Comparison of ENCODE assay signal across 15 cellular contexts in genomic region chr12:51549637-51550036, GRCh38. TPM values are rescaled to one million over a fixed set of nuclear protein-coding genes. Genes with fewer than 3 reads are reported as not detected.
A peak's percentile ranks its signal among the peaks of the same experiment; 100 is the strongest.
DNase-seq lines count a peak whose midpoint lies in the region; ATAC-seq and TF ChIP-seq lines count a peak whose summit lies in the region.
"Had no signal": no experiment of that assay in that cellular context is flagged by ENCODE, and none has a peak within 500 bp of the region (broad histone marks: within the 10 kb centered on the region; RNA-seq: fewer than 3 reads in every experiment).

No MANE protein-coding gene starts in this region.

- TF ChIP-seq CTCF in AG09309 (IDR thresholded peaks at IDR 0.05; ENCODE audit: control insufficient read depth, insufficient read depth, low read depth, low read length, missing control alignments) (no peak), brain microvascular endothelial cell (IDR thresholded peaks at IDR 0.05; ENCODE audit: low read depth, low read length, missing control alignments) (no peak), transverse colon (IDR thresholded peaks at IDR 0.05) (no peak), osteocyte (IDR thresholded peaks at IDR 0.05) (no peak)

- TF ChIP-seq POLR2A in transverse colon (IDR thresholded peaks at IDR 0.05), result no peak

- H3K27ac Mint-ChIP-seq in natural killer cell treated with Interleukin-12 subunit alpha and Interleukin-12 subunit beta and Interleukin-15 and Interleukin-18, amount 100 ng/mL, for 72 hours, result no peak overlapping the region
- no peak overlapping the region for H3K27ac Mint-ChIP-seq in osteocyte (ENCODE audit: unreplicated experiment)

- H3K4me3 Mint-ChIP-seq in natural killer cell treated with Interleukin-12 subunit alpha and Interleukin-12 subunit beta and Interleukin-15 and Interleukin-18, amount 100 ng/mL, for 72 hours, result no peak overlapping the region
- H3K4me3 Mint-ChIP-seq in osteocyte (ENCODE audit: unreplicated experiment), result no peak overlapping the region

- 78 to 83% methylated on average over 7 to 8 of the region's 8 CpGs for WGBS in transverse colon (ENCODE audit: low coverage in 1 of 2), 2 donors

- H3K9me3 Mint-ChIP-seq in natural killer cell treated with Interleukin-12 subunit alpha and Interleukin-12 subunit beta and Interleukin-15 and Interleukin-18, amount 100 ng/mL, for 72 hours, result no peaks in the 10 kb centered on the region
- peaks cover 14% of the 10 kb centered on the region for H3K9me3 Mint-ChIP-seq in osteocyte (ENCODE audit: unreplicated experiment)

- H3K36me3 ChIP-seq in brain microvascular endothelial cell (replicated peaks) (no peaks in the 10 kb centered on the region), transverse colon (no peaks in the 10 kb centered on the region)
- H3K36me3 ChIP-seq: colonic mucosa had no signal

- H3K36me3 Mint-ChIP-seq in natural killer cell treated with Interleukin-12 subunit alpha and Interleukin-12 subunit beta and Interleukin-15 and Interleukin-18, amount 100 ng/mL, for 72 hours, result no peaks in the 10 kb centered on the region
- H3K36me3 Mint-ChIP-seq in osteocyte (ENCODE audit: unreplicated experiment), result no peaks in the 10 kb centered on the region

- H3K9me3 ChIP-seq in transverse colon, result no peaks in the 10 kb centered on the region
- H3K9me3 ChIP-seq: colonic mucosa had no signal

- intact Hi-C loops in transverse colon (cut with DNase I; ENCODE audit: low total_unique reads), result no loop called here

- no peaks in the 10 kb centered on the region for H3K4me1 ChIP-seq in transverse colon
- H3K4me1 ChIP-seq: colonic mucosa had no signal

- H3K27me3 ChIP-seq in brain microvascular endothelial cell (replicated peaks) (peaks cover 3% of the 10 kb centered on the region), transverse colon (peaks cover 4% of the 10 kb centered on the region)
- H3K27me3 ChIP-seq: colonic mucosa had no signal

- DNase-seq in AG09309 (ENCODE audit: low read depth) (peak; percentile 23), ELR (ENCODE audit: low read depth) (peak; percentile 13), NCI-H510A (lab: John Stamatoyannopoulos, UW) (peak; percentile 79), brain microvascular endothelial cell (peak; percentile 2), transverse colon (no peak), pons (ENCODE audit: low spot score) (no peak), osteocyte (ENCODE audit: extremely low spot score, unreplicated experiment) (no peak)
- no peak for DNase-seq in natural killer cell treated with Interleukin-12 subunit alpha and Interleukin-12 subunit beta and Interleukin-15 and Interleukin-18, amount 100 ng/mL, for 72 hours (ENCODE audit: low spot score)
- DNase-seq: activated naive CD4-positive, alpha-beta T cell treated with Interleukin-2 at 50 U/mL for 16 hours; colonic mucosa; GF-D8; KBM-7; left ventricle myocardium superior; NCI-H1105; stimulated activated CD4-positive, alpha-beta T cell treated with anti-CD3 and anti-CD28 coated beads, Interleukin-2, amount 100 ng/mL, for 48 hours had no signal

- peaks cover 37 to 55% of the 10 kb centered on the region in 2 donors for H3K27me3 Mint-ChIP-seq in natural killer cell treated with Interleukin-12 subunit alpha and Interleukin-12 subunit beta and Interleukin-15 and Interleukin-18, amount 100 ng/mL, for 72 hours
- peaks cover 33% of the 10 kb centered on the region for H3K27me3 Mint-ChIP-seq in osteocyte (ENCODE audit: unreplicated experiment)

- no peak for ATAC-seq in natural killer cell treated with Interleukin-12 subunit alpha and Interleukin-12 subunit beta and Interleukin-15 and Interleukin-18, amount 100 ng/mL, for 72 hours
- ATAC-seq: left ventricle myocardium superior had no signal

- TF ChIP-seq EP300 in transverse colon (IDR thresholded peaks at IDR 0.05; ENCODE audit: low read depth), result no peak

- no peak overlapping the region for H3K27ac ChIP-seq in brain microvascular endothelial cell
- H3K27ac ChIP-seq in transverse colon, result no peak overlapping the region
- H3K27ac ChIP-seq: colonic mucosa had no signal

- H3K4me3 ChIP-seq in AG09309 (ENCODE audit: control insufficient read depth, low read depth, low read length) (no peak overlapping the region), brain microvascular endothelial cell (ENCODE audit: low read depth, low read length) (no peak overlapping the region), transverse colon (no peak overlapping the region)
- H3K4me3 ChIP-seq: colonic mucosa had no signal

- H3K4me1 Mint-ChIP-seq in natural killer cell treated with Interleukin-12 subunit alpha and Interleukin-12 subunit beta and Interleukin-15 and Interleukin-18, amount 100 ng/mL, for 72 hours (ENCODE audit: low read depth in 2 of 2), result no peaks in the 10 kb centered on the region
- peaks cover 6% of the 10 kb centered on the region for H3K4me1 Mint-ChIP-seq in osteocyte (ENCODE audit: unreplicated experiment)

- in situ Hi-C loops in brain microvascular endothelial cell (cut with HindIII; ENCODE audit: low pct_ligation_motif_present, low sequenced_read_pairs), result no loop called here
- in situ Hi-C loops in transverse colon (cut with MboI; ENCODE audit: low pct_ligation_motif_present in 1 of 4, low pct_unique_long_range_greater_than_20kb in 1 of 4, low sequenced_read_pairs in 3 of 4), result loop anchor here in 1 of 4 donors (25.0 kb wide), 1 partner anchor 263 kb away; a partner anchor contains a TSS

RNA-seq across cellular contexts. Expression of gene SCN8A, which starts 41.4 kb away (rescaled TPM):
- total RNA-seq in transverse colon, result 1 to 10 TPM in 3 of 4 donors, under 1 TPM in 1; 0.37 to 6.8 (median 3.2) TPM
- 1 to 10 TPM in 1 of 2 donors, under 1 TPM in 1; 0.50 to 1.5 TPM for total RNA-seq in natural killer cell treated with Interleukin-12 subunit alpha and Interleukin-12 subunit beta and Interleukin-15 and Interleukin-18, amount 100 ng/mL, for 72 hours
- total RNA-seq in osteocyte, result 1.5 TPM in 2 replicates

Comparison
In these comparisons a context has a peak if more than half of its experiments do, and no peak if none do; other contexts are left out.
1. DNase-seq: peak in AG09309 (single experiment), ELR (single experiment), NCI-H510A (single experiment) and brain microvascular endothelial cell (single experiment); none in transverse colon (single experiment), pons (single experiment), natural killer cell treated with Interleukin-12 subunit alpha and Interleukin-12 subunit beta and Interleukin-15 and Interleukin-18, amount 100 ng/mL, for 72 hours (single experiment) and osteocyte (single experiment).